Comparison of ENCODE assay signal across 24 cellular contexts in genomic region chr4:163967263-163967662, GRCh38.
DNase-seq lines count a peak whose midpoint lies in the region; ATAC-seq and TF ChIP-seq lines count a peak whose summit lies in the region.
"Had no signal": no experiment of that assay in that cellular context is flagged by ENCODE, and none has a peak within 500 bp of the region (broad histone marks: within the 10 kb centered on the region; RNA-seq: fewer than 3 reads in every experiment).

No MANE protein-coding gene starts in this region.

- no peaks in the 10 kb centered on the region for H3K4me1 ChIP-seq in smooth muscle cell (ENCODE audit: low read depth)

- no peaks in the 10 kb centered on the region for H4K20me1 ChIP-seq in smooth muscle cell (ENCODE audit: low read depth)

- no peaks in the 10 kb centered on the region for H3K36me3 Mint-ChIP-seq in activated naive CD8-positive, alpha-beta T cell treated with anti-CD3 and anti-CD28 coated beads, Interleukin-2, amount 50 U/mL, for 24 hours (ENCODE audit: low read depth)
- no peaks in the 10 kb centered on the region for H3K36me3 Mint-ChIP-seq in nephron progenitor cell (ENCODE audit: low read depth)
- H3K36me3 Mint-ChIP-seq: naive thymus-derived CD4-positive, alpha-beta T cell had no signal

- H3K4me3 ChIP-seq in smooth muscle cell, result no peak overlapping the region
- H3K4me3 ChIP-seq: K562, lung, SK-N-MC had no signal

- 89% methylated on average over 5 of the region's 5 CpGs for WGBS in smooth muscle cell (ENCODE audit: low lambda C conversion rate)

- H3K9ac ChIP-seq in smooth muscle cell (ENCODE audit: low read depth), result no peak overlapping the region

- H3K27me3 ChIP-seq in smooth muscle cell (ENCODE audit: low read depth), result no peaks in the 10 kb centered on the region

- H3K4me3 Mint-ChIP-seq in activated naive CD8-positive, alpha-beta T cell treated with anti-CD3 and anti-CD28 coated beads, Interleukin-2, amount 50 U/mL, for 24 hours, result no peak overlapping the region
- no peak overlapping the region for H3K4me3 Mint-ChIP-seq in nephron progenitor cell
- H3K4me3 Mint-ChIP-seq: CD4-positive, alpha-beta T cell; naive thymus-derived CD4-positive, alpha-beta T cell had no signal

- H3K4me1 Mint-ChIP-seq in activated naive CD8-positive, alpha-beta T cell treated with anti-CD3 and anti-CD28 coated beads, Interleukin-2, amount 50 U/mL, for 24 hours, result no peaks in the 10 kb centered on the region
- peaks cover 10% of the 10 kb centered on the region for H3K4me1 Mint-ChIP-seq in nephron progenitor cell
- H3K4me1 Mint-ChIP-seq: naive thymus-derived CD4-positive, alpha-beta T cell had no signal

- no peaks in the 10 kb centered on the region for H3K79me2 ChIP-seq in smooth muscle cell (ENCODE audit: low read depth)

- DNase-seq in NCI-H526 treated with DMSO at 0.1 percent for 48 hours (lab: John Stamatoyannopoulos, UW), result peak; percentile 13
- no peak for DNase-seq in activated naive CD8-positive, alpha-beta T cell treated with anti-CD3 and anti-CD28 coated beads, Interleukin-2, amount 50 U/mL, for 24 hours
- no peak for DNase-seq in smooth muscle cell (lab: John Stamatoyannopoulos, UW; ENCODE audit: unreplicated experiment)
- no peak for DNase-seq in activated CD8-positive, alpha-beta memory T cell treated with anti-CD3 and anti-CD28 coated beads for 24 hours
- DNase-seq in nephron progenitor cell, result no peak
- DNase-seq: activated CD4-positive, CD25-positive, alpha-beta regulatory T cell treated with anti-CD3 and anti-CD28 coated beads, Interleukin-2, amount 50 U/mL, for 72 hours; activated effector memory CD4-positive, alpha-beta T cell treated with Interleukin-2 at 50 U/mL for 16 hours; caudate nucleus; CD4-positive, alpha-beta T cell; effector CD4-positive, alpha-beta T cell; head of caudate nucleus; MV-4-11; naive thymus-derived CD4-positive, alpha-beta T cell; NCI-H82; stimulated activated CD4-positive, alpha-beta T cell treated with anti-CD3 and anti-CD28 coated beads, Interleukin-2, amount 100 ng/mL, for 48 hours; T1000 had no signal

- no peaks in the 10 kb centered on the region for H3K9me3 ChIP-seq in smooth muscle cell (replicated peaks; ENCODE audit: low read depth)

- H2AFZ ChIP-seq in smooth muscle cell (ENCODE audit: low read depth), result no peak overlapping the region

- H3K9me3 Mint-ChIP-seq in activated naive CD8-positive, alpha-beta T cell treated with anti-CD3 and anti-CD28 coated beads, Interleukin-2, amount 50 U/mL, for 24 hours, result no peaks in the 10 kb centered on the region
- H3K9me3 Mint-ChIP-seq in nephron progenitor cell, result no peaks in the 10 kb centered on the region
- H3K9me3 Mint-ChIP-seq: CD4-positive, alpha-beta T cell had no signal

- no peak overlapping the region for H3K4me2 ChIP-seq in smooth muscle cell

- no peak overlapping the region for H3K27ac Mint-ChIP-seq in activated naive CD8-positive, alpha-beta T cell treated with anti-CD3 and anti-CD28 coated beads, Interleukin-2, amount 50 U/mL, for 24 hours
- H3K27ac Mint-ChIP-seq in nephron progenitor cell, result no peak overlapping the region
- H3K27ac Mint-ChIP-seq: CD4-positive, alpha-beta T cell; naive thymus-derived CD4-positive, alpha-beta T cell had no signal

- H3K27ac ChIP-seq in smooth muscle cell (ENCODE audit: low read depth), result no peak overlapping the region
- H3K27ac ChIP-seq: HL-60, SK-N-MC had no signal

- ATAC-seq in GM18511 (IDR thresholded peaks at IDR 0.05; ENCODE audit: unreplicated experiment) (peak; percentile 67), GM21381 (IDR thresholded peaks at IDR 0.05; ENCODE audit: unreplicated experiment) (peak; percentile 52), HG02885 (IDR thresholded peaks at IDR 0.05; ENCODE audit: poor library complexity, unreplicated experiment) (peak; percentile 51)
- no peak for ATAC-seq in activated naive CD8-positive, alpha-beta T cell treated with anti-CD3 and anti-CD28 coated beads, Interleukin-2, amount 50 U/mL, for 24 hours
- ATAC-seq: K562; naive thymus-derived CD4-positive, alpha-beta T cell; Panc1 had no signal

- H3K36me3 ChIP-seq in smooth muscle cell (ENCODE audit: low read depth), result no peaks in the 10 kb centered on the region

- TF ChIP-seq CTCF in smooth muscle cell (IDR thresholded peaks at IDR 0.05; ENCODE audit: borderline replicate concordance, insufficient read depth, poor library complexity, severe bottlenecking) (no peak), nephron progenitor cell (IDR thresholded peaks at IDR 0.05) (no peak)

- no peaks in the 10 kb centered on the region for H3F3A ChIP-seq in smooth muscle cell (ENCODE audit: low read depth)

- no peaks in the 10 kb centered on the region for H3K27me3 Mint-ChIP-seq in activated naive CD8-positive, alpha-beta T cell treated with anti-CD3 and anti-CD28 coated beads, Interleukin-2, amount 50 U/mL, for 24 hours
- H3K27me3 Mint-ChIP-seq in nephron progenitor cell (ENCODE audit: low read depth, poor library complexity), result no peaks in the 10 kb centered on the region
- H3K27me3 Mint-ChIP-seq: CD4-positive, alpha-beta T cell had no signal
